In the genomic region with DNA sequence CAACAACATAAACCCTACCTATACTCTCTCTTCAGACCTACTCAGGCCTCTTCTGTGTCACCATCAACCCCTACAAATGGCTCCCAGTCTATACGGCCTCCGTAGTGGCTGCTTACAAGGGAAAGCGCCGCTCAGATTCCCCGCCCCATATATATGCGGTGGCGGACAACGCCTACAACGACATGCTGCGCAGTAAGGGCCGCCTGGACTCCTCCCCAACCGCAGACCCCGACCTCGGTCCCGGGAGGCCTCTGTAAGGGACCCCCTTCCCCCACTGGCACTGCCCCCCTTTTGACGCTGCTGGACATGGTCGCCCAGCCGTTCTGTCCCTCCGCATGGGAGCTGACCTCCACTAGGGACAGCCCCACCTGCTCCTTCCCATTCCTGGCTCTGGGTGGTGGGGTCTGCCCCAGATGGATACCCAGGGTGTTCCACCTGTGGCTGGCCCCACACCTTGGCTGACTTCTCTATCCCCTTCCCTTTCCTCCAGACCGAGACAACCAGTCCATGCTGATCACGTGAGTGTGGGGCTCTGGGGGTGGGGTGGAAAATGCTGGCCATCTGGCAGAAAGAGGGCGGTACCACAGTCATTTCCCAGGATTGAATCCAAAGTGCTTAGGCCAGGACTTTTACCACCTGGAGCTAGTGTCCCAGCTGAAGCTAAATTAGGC, we compare ENCODE assay signal across 1 cellular context.
TF ChIP-seq lines count a peak whose summit lies in the region.

No MANE protein-coding gene starts in this region.

TF ChIP-seq in HepG2, 621 proteins besides CTCF, POLR2A, EP300 and RAD21 (continued from another document and continues in another):
- TF ChIP-seq, protein P1, sequence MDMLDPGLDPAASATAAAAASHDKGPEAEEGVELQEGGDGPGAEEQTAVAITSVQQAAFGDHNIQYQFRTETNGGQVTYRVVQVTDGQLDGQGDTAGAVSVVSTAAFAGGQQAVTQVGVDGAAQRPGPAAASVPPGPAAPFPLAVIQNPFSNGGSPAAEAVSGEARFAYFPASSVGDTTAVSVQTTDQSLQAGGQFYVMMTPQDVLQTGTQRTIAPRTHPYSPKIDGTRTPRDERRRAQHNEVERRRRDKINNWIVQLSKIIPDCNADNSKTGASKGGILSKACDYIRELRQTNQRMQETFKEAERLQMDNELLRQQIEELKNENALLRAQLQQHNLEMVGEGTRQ (IDR thresholded peaks at IDR 0.05; ENCODE audit: low read depth, low read length) = peak; percentile 20; the same call in 1 of the 2 replicates
- TF ChIP-seq, protein P1 (CRISPR knock-in tag; IDR thresholded peaks at IDR 0.05; ENCODE audit: borderline replicate concordance) = no peak; the same call in 1 of the 2 replicates
- TF ChIP-seq ZBTB10 (CRISPR knock-in tag; IDR thresholded peaks at IDR 0.05; ENCODE audit: borderline replicate concordance) (no peak), HNRNPLL (IDR thresholded peaks at IDR 0.05; ENCODE audit: low read depth, low read length, poor library complexity, severe bottlenecking) (peak; percentile 20), MEIS2 (CRISPR knock-in tag; IDR thresholded peaks at IDR 0.05) (no peak), BCL3 (CRISPR knock-in tag; IDR thresholded peaks at IDR 0.05) (no peak), MAFK (conservative IDR thresholded peaks at IDR 0.05 in 1 of 2, IDR thresholded peaks at IDR 0.05 in 1 of 2; ENCODE audit: low read length in 2 of 2) (0 out of 4 replicates have a peak, but pooled peaks of 1 of the 2 experiments have one; percentile 15), NR2F2 (IDR thresholded peaks at IDR 0.05; ENCODE audit: borderline replicate concordance, low read depth) (no peak), ZEB1 (IDR thresholded peaks at IDR 0.05; ENCODE audit: insufficient replicate concordance, low read depth) (no peak), ZNF850 (CRISPR knock-in tag; conservative IDR thresholded peaks at IDR 0.05) (no peak), ZNF687 (CRISPR knock-in tag; IDR thresholded peaks at IDR 0.05) (0 out of 2 replicates have a peak, but pooled peaks have one; percentile 12), HOXA3 (CRISPR knock-in tag; IDR thresholded peaks at IDR 0.05) (0 out of 2 replicates have a peak, but pooled peaks have one; percentile 37), ZFP41 (CRISPR knock-in tag; IDR thresholded peaks at IDR 0.05; ENCODE audit: borderline replicate concordance) (no peak), YEATS2 (CRISPR knock-in tag; IDR thresholded peaks at IDR 0.05; ENCODE audit: borderline replicate concordance) (no peak), SMARCE1 (IDR thresholded peaks at IDR 0.05; ENCODE audit: borderline replicate concordance) (no peak), GPBP1L1 (CRISPR knock-in tag; IDR thresholded peaks at IDR 0.05) (no peak), NFKB2 (CRISPR knock-in tag; IDR thresholded peaks at IDR 0.05; ENCODE audit: borderline replicate concordance) (no peak), CREM (IDR thresholded peaks at IDR 0.05) (no peak), CREM (CRISPR knock-in tag; IDR thresholded peaks at IDR 0.05) (no peak), ZBTB38 (CRISPR knock-in tag; IDR thresholded peaks at IDR 0.05) (no peak)
- TF ChIP-seq, protein P2, sequence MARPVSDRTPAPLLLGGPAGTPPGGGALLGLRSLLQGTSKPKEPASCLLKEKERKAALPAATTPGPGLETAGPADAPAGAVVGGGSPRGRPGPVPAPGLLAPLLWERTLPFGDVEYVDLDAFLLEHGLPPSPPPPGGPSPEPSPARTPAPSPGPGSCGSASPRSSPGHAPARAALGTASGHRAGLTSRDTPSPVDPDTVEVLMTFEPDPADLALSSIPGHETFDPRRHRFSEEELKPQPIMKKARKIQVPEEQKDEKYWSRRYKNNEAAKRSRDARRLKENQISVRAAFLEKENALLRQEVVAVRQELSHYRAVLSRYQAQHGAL (CRISPR knock-in tag; IDR thresholded peaks at IDR 0.05; ENCODE audit: not compliant biosample characterization) = no peak
- TF ChIP-seq, protein P3, sequence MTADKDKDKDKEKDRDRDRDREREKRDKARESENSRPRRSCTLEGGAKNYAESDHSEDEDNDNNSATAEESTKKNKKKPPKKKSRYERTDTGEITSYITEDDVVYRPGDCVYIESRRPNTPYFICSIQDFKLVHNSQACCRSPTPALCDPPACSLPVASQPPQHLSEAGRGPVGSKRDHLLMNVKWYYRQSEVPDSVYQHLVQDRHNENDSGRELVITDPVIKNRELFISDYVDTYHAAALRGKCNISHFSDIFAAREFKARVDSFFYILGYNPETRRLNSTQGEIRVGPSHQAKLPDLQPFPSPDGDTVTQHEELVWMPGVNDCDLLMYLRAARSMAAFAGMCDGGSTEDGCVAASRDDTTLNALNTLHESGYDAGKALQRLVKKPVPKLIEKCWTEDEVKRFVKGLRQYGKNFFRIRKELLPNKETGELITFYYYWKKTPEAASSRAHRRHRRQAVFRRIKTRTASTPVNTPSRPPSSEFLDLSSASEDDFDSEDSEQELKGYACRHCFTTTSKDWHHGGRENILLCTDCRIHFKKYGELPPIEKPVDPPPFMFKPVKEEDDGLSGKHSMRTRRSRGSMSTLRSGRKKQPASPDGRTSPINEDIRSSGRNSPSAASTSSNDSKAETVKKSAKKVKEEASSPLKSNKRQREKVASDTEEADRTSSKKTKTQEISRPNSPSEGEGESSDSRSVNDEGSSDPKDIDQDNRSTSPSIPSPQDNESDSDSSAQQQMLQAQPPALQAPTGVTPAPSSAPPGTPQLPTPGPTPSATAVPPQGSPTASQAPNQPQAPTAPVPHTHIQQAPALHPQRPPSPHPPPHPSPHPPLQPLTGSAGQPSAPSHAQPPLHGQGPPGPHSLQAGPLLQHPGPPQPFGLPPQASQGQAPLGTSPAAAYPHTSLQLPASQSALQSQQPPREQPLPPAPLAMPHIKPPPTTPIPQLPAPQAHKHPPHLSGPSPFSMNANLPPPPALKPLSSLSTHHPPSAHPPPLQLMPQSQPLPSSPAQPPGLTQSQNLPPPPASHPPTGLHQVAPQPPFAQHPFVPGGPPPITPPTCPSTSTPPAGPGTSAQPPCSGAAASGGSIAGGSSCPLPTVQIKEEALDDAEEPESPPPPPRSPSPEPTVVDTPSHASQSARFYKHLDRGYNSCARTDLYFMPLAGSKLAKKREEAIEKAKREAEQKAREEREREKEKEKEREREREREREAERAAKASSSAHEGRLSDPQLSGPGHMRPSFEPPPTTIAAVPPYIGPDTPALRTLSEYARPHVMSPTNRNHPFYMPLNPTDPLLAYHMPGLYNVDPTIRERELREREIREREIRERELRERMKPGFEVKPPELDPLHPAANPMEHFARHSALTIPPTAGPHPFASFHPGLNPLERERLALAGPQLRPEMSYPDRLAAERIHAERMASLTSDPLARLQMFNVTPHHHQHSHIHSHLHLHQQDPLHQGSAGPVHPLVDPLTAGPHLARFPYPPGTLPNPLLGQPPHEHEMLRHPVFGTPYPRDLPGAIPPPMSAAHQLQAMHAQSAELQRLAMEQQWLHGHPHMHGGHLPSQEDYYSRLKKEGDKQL (CRISPR knock-in tag; IDR thresholded peaks at IDR 0.05; ENCODE audit: low read depth) = no peak
- TF ChIP-seq, protein P4, sequence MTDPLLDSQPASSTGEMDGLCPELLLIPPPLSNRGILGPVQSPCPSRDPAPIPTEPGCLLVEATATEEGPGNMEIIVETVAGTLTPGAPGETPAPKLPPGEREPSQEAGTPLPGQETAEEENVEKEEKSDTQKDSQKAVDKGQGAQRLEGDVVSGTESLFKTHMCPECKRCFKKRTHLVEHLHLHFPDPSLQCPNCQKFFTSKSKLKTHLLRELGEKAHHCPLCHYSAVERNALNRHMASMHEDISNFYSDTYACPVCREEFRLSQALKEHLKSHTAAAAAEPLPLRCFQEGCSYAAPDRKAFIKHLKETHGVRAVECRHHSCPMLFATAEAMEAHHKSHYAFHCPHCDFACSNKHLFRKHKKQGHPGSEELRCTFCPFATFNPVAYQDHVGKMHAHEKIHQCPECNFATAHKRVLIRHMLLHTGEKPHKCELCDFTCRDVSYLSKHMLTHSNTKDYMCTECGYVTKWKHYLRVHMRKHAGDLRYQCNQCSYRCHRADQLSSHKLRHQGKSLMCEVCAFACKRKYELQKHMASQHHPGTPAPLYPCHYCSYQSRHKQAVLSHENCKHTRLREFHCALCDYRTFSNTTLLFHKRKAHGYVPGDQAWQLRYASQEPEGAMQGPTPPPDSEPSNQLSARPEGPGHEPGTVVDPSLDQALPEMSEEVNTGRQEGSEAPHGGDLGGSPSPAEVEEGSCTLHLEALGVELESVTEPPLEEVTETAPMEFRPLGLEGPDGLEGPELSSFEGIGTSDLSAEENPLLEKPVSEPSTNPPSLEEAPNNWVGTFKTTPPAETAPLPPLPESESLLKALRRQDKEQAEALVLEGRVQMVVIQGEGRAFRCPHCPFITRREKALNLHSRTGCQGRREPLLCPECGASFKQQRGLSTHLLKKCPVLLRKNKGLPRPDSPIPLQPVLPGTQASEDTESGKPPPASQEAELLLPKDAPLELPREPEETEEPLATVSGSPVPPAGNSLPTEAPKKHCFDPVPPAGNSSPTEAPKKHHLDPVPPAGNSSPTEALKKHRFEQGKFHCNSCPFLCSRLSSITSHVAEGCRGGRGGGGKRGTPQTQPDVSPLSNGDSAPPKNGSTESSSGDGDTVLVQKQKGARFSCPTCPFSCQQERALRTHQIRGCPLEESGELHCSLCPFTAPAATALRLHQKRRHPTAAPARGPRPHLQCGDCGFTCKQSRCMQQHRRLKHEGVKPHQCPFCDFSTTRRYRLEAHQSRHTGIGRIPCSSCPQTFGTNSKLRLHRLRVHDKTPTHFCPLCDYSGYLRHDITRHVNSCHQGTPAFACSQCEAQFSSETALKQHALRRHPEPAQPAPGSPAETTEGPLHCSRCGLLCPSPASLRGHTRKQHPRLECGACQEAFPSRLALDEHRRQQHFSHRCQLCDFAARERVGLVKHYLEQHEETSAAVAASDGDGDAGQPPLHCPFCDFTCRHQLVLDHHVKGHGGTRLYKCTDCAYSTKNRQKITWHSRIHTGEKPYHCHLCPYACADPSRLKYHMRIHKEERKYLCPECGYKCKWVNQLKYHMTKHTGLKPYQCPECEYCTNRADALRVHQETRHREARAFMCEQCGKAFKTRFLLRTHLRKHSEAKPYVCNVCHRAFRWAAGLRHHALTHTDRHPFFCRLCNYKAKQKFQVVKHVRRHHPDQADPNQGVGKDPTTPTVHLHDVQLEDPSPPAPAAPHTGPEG (CRISPR knock-in tag; IDR thresholded peaks at IDR 0.05) = no peak
